In genomic region chr1:21284206-21285137, GRCh38 we compare ENCODE assay signal across 12 cellular contexts. TPM values are rescaled to one million over a fixed set of nuclear protein-coding genes. Genes with fewer than 3 reads are reported as not detected.
DNase-seq lines count a peak whose midpoint lies in the region; ATAC-seq and TF ChIP-seq lines count a peak whose summit lies in the region.
"Had no signal": no experiment of that assay in that cellular context is flagged by ENCODE, and none has a peak within 500 bp of the region (broad histone marks: within the 10 kb centered on the region; RNA-seq: fewer than 3 reads in every experiment).

No MANE protein-coding gene starts in this region.

- H3K27me3 ChIP-seq in left ventricle myocardium inferior (ENCODE audit: low read depth) (no peaks in the 10 kb centered on the region), lower lobe of right lung (ENCODE audit: low read depth) (no peaks in the 10 kb centered on the region), upper lobe of left lung (no peaks in the 10 kb centered on the region)

- H3K4me1 Mint-ChIP-seq in T-helper 17 cell: peaks cover 42% of the 10 kb centered on the region

- H3K27ac Mint-ChIP-seq in T-helper 17 cell: peak overlapping the region; percentile 97

- H3K9me3 ChIP-seq in left ventricle myocardium inferior (replicated peaks) (no peaks in the 10 kb centered on the region), T-helper 17 cell (ENCODE audit: control insufficient read depth, low read length, poor library complexity, severe bottlenecking) (no peaks in the 10 kb centered on the region), lower lobe of right lung (no peaks in the 10 kb centered on the region), upper lobe of left lung (no peaks in the 10 kb centered on the region)
- H3K9me3 ChIP-seq: thoracic aorta had no signal

- H3K36me3 Mint-ChIP-seq in T-helper 17 cell (ENCODE audit: low read depth): peaks cover 10% of the 10 kb centered on the region

- intact Hi-C loops in left ventricle myocardium inferior (cut with micrococcal nuclease) (no loop called here), Right ventricle myocardium inferior (cut with DNase I) (no loop called here), lower lobe of right lung (cut with DNase I) (no loop called here)

- TF ChIP-seq POLR2A in upper lobe of left lung (IDR thresholded peaks at IDR 0.05): no peak

- ATAC-seq in Right ventricle myocardium inferior (no peak), T-helper 17 cell (no peak), lower lobe of right lung (peak; percentile 23 to 40), upper lobe of left lung (ENCODE audit: low FRiP score in 2 of 2) (peak in 1 of 2 donors; percentile 45)

- no peak overlapping the region for H3K4me3 ChIP-seq in left ventricle myocardium inferior
- H3K4me3 ChIP-seq in lower lobe of right lung: no peak overlapping the region
- no peak overlapping the region for H3K4me3 ChIP-seq in upper lobe of left lung
- H3K4me3 ChIP-seq: thoracic aorta had no signal

- no peak for DNase-seq in left ventricle myocardium inferior
- DNase-seq in Right ventricle myocardium inferior (ENCODE audit: missing footprints): no peak
- DNase-seq in T-helper 17 cell: no peak
- no peak for DNase-seq in lower lobe of right lung
- DNase-seq in upper lobe of left lung: no peak
- no peak for DNase-seq in NCI-H2029 treated with DMSO at 0.1 percent for 48 hours (lab: John Stamatoyannopoulos, UW)
- DNase-seq in activated CD4-positive, alpha-beta T cell treated with anti-CD3 and anti-CD28 coated beads for 4 hours: no peak
- no peak for DNase-seq in NCI-H1436 (lab: John Stamatoyannopoulos, UW)
- DNase-seq: activated CD4-positive, alpha-beta T cell treated with anti-CD3 and anti-CD28 coated beads for 48 hours; foreskin fibroblast; OCI-M1 had no signal

- no peak for TF ChIP-seq EP300 in upper lobe of left lung (IDR thresholded peaks at IDR 0.05)

- 80 to 85% methylated on average over 12 to 17 of the region's 17 CpGs for WGBS in upper lobe of left lung, 2 donors

- no peak overlapping the region for H3K4me3 Mint-ChIP-seq in T-helper 17 cell

- no peak for TF ChIP-seq CTCF in left ventricle myocardium inferior (IDR thresholded peaks at IDR 0.05; ENCODE audit: borderline replicate concordance)
- no peak for TF ChIP-seq CTCF in lower lobe of right lung (IDR thresholded peaks at IDR 0.05)
- no peak for TF ChIP-seq CTCF in upper lobe of left lung (IDR thresholded peaks at IDR 0.05)

- H3K4me1 ChIP-seq in left ventricle myocardium inferior (peaks cover 50% of the 10 kb centered on the region), lower lobe of right lung (peaks cover 55% of the 10 kb centered on the region), upper lobe of left lung (peaks cover 39 to 47% (median 44%) of the 10 kb centered on the region in 4 donors)

- H3K27ac ChIP-seq in left ventricle myocardium inferior (replicated peaks) (peak overlapping the region; percentile 34), lower lobe of right lung (peak overlapping the region; percentile 15), upper lobe of left lung (peak overlapping the region; percentile 16 to 62 (median 37))

- H3K27me3 Mint-ChIP-seq in T-helper 17 cell: no peaks in the 10 kb centered on the region

- H3K36me3 ChIP-seq in left ventricle myocardium inferior: peaks cover 14% of the 10 kb centered on the region
- no peaks in the 10 kb centered on the region for H3K36me3 ChIP-seq in lower lobe of right lung
- H3K36me3 ChIP-seq in upper lobe of left lung: peaks cover 0 to 5% (median 0%) of the 10 kb centered on the region in 4 donors
- H3K36me3 ChIP-seq: thoracic aorta had no signal

RNA-seq across cellular contexts. Expression of gene ECE1, which starts 5.8 kb away (rescaled TPM):
- total RNA-seq in left ventricle myocardium inferior (54.7 TPM), Right ventricle myocardium inferior (49.3 TPM), T-helper 17 cell (100 to 1,000 TPM; 116 to 117 TPM), lower lobe of right lung (90.9 TPM), upper lobe of left lung (100 to 1,000 TPM in 1 of 6 donors, 10 to 100 TPM in 5; 55.8 to 120 (median 74.8) TPM)

Comparison
In these comparisons a context has a peak if more than half of its experiments do, and no peak if none do; other contexts are left out.
1. ATAC-seq: peak in lower lobe of right lung (2 of 2); none in Right ventricle myocardium inferior (single experiment) and T-helper 17 cell (single experiment).
2. Peak in every context shown above with its lines, with median percentiles within 50 percentile points of each other: H3K27ac ChIP-seq.